In genomic region chr14:36726128-36726527, GRCh38 we compare ENCODE assay signal across 30 cellular contexts.
"Had no signal": no experiment of that assay in that cellular context is flagged by ENCODE, and none has a peak within 500 bp of the region (broad histone marks: within the 10 kb centered on the region; RNA-seq: fewer than 3 reads in every experiment).

No MANE protein-coding gene starts in this region.

- FAIRE-seq: pancreas had no signal

- H3K36me3 Mint-ChIP-seq: naive thymus-derived CD4-positive, alpha-beta T cell; natural killer cell; stimulated activated memory B cell treated with anti-CD40 and anti-IgM and Interleukin-4, amounts not matched to agents 10 μg/mL and 1 μg/mL and 100 μg/mL, for 72 hours; type B pancreatic cell had no signal

- H3K9me3 Mint-ChIP-seq: nephron; stimulated activated memory B cell treated with anti-CD40 and anti-IgM and Interleukin-4, amounts not matched to agents 10 μg/mL and 1 μg/mL and 100 μg/mL, for 72 hours; stimulated activated naive CD8-positive, alpha-beta T cell treated with anti-CD3 and anti-CD28 coated beads, Interleukin-15, amount 100 ng/mL, for 72 hours; type B pancreatic cell had no signal

- H3K4me3 ChIP-seq: pancreas, prostate gland, right atrium auricular region, skin epidermis, smooth muscle cell, spleen, suprapubic skin, testis, tibial artery, transverse colon, upper lobe of right lung, uterus had no signal

- H3K9me3 ChIP-seq: neutrophil, pancreas, prostate gland, right atrium auricular region, spleen, suprapubic skin, testis, tibial artery, transverse colon, upper lobe of right lung, uterus had no signal

- H3K4me2 ChIP-seq: smooth muscle cell had no signal

- H3K27me3 ChIP-seq: neutrophil, pancreas, right atrium auricular region, spleen, suprapubic skin, testis, transverse colon, upper lobe of right lung, uterus had no signal

- ATAC-seq: naive thymus-derived CD4-positive, alpha-beta T cell; natural killer cell; pancreas; sciatic nerve; stimulated activated memory B cell treated with anti-CD40 and anti-IgM and Interleukin-4, amounts not matched to agents 10 μg/mL and 1 μg/mL and 100 μg/mL, for 72 hours; stimulated activated naive CD8-positive, alpha-beta T cell treated with anti-CD3 and anti-CD28 coated beads, Interleukin-15, amount 100 ng/mL, for 72 hours; stimulated activated naive CD8-positive, alpha-beta T cell treated with anti-CD3 and anti-CD28 coated beads, Interleukin-15, Interleukin-2, amounts not matched to agents 100 U/mL and 50 U/mL, for 24 hours; upper lobe of right lung had no signal

- H3K27me3 Mint-ChIP-seq: stimulated activated memory B cell treated with anti-CD40 and anti-IgM and Interleukin-4, amounts not matched to agents 10 μg/mL and 1 μg/mL and 100 μg/mL, for 72 hours; stimulated activated naive CD8-positive, alpha-beta T cell treated with anti-CD3 and anti-CD28 coated beads, Interleukin-15, amount 100 ng/mL, for 72 hours had no signal

- H3K27ac ChIP-seq: neutrophil, pancreas, prostate gland, right atrium auricular region, skin epidermis, spleen, suprapubic skin, testis, tibial artery, transverse colon, upper lobe of right lung, uterus had no signal

- H3K4me1 ChIP-seq: pancreas, prostate gland, right atrium auricular region, spleen, suprapubic skin, testis, tibial artery, transverse colon, upper lobe of right lung, uterus had no signal

- DNase-seq: naive thymus-derived CD4-positive, alpha-beta T cell; natural killer cell; nucleus accumbens; pancreas; retina; spleen; stimulated activated CD4-positive, alpha-beta T cell treated with anti-CD3 and anti-CD28 coated beads, Interleukin-12 subunit alpha, Interleukin-12 subunit beta, amount 100 ng/mL, for 4 hours; stimulated activated CD4-positive, alpha-beta T cell treated with anti-CD3 and anti-CD28 coated beads, Interleukin-1b, Interleukin-23, amount 100 ng/mL, for 48 hours; stimulated activated CD4-positive, alpha-beta T cell treated with anti-CD3 and anti-CD28 coated beads, Interleukin-4, amount 100 ng/mL, for 1 hour; stimulated activated CD4-positive, alpha-beta T cell treated with anti-CD3 and anti-CD28 coated beads, Interleukin-4, amount 100 ng/mL, for 4 hours; stimulated activated CD8-positive, alpha-beta memory T cell treated with anti-CD3 and anti-CD28 coated beads, Interleukin-4, amount 100 ng/mL, for 48 hours; stimulated activated naive CD4-positive, alpha-beta T cell; stimulated activated naive CD8-positive, alpha-beta T cell treated with anti-CD3 and anti-CD28 coated beads, Interleukin-15, amount 100 ng/mL, for 72 hours; stimulated activated naive CD8-positive, alpha-beta T cell treated with anti-CD3 and anti-CD28 coated beads, Interleukin-15, Interleukin-2, amounts not matched to agents 100 U/mL and 50 U/mL, for 24 hours; substantia nigra; testis; tibial artery; transverse colon; upper lobe of right lung; uterus had no signal

- H3K36me3 ChIP-seq: neutrophil, pancreas, prostate gland, right atrium auricular region, spleen, suprapubic skin, tibial artery, transverse colon, upper lobe of right lung, uterus had no signal

- H3K4me1 Mint-ChIP-seq: naive thymus-derived CD4-positive, alpha-beta T cell; natural killer cell; stimulated activated memory B cell treated with anti-CD40 and anti-IgM and Interleukin-4, amounts not matched to agents 10 μg/mL and 1 μg/mL and 100 μg/mL, for 72 hours; stimulated activated naive CD8-positive, alpha-beta T cell treated with anti-CD3 and anti-CD28 coated beads, Interleukin-15, amount 100 ng/mL, for 72 hours had no signal

- H3K27ac Mint-ChIP-seq: naive thymus-derived CD4-positive, alpha-beta T cell; natural killer cell; nephron; stimulated activated memory B cell treated with anti-CD40 and anti-IgM and Interleukin-4, amounts not matched to agents 10 μg/mL and 1 μg/mL and 100 μg/mL, for 72 hours; type B pancreatic cell had no signal

- H3K4me3 Mint-ChIP-seq: naive thymus-derived CD4-positive, alpha-beta T cell; natural killer cell; nephron; stimulated activated memory B cell treated with anti-CD40 and anti-IgM and Interleukin-4, amounts not matched to agents 10 μg/mL and 1 μg/mL and 100 μg/mL, for 72 hours; stimulated activated naive CD8-positive, alpha-beta T cell treated with anti-CD3 and anti-CD28 coated beads, Interleukin-15, amount 100 ng/mL, for 72 hours; type B pancreatic cell had no signal
